8 cellular contexts compared by ENCODE assay signal in genomic region chr2:174326880-174327558, GRCh38. TPM values are rescaled to one million over a fixed set of nuclear protein-coding genes. Genes with fewer than 3 reads are reported as not detected.
DNase-seq lines count a peak whose midpoint lies in the region; ATAC-seq and TF ChIP-seq lines count a peak whose summit lies in the region.

No MANE protein-coding gene starts in this region.

- H3K36me3 ChIP-seq in CD8-positive, alpha-beta memory T cell (ENCODE audit: insufficient read depth, low read length), result no peaks in the 10 kb centered on the region
- H3K36me3 ChIP-seq in ectodermal cell (ENCODE audit: control insufficient read depth, insufficient read depth, low read length), result no peaks in the 10 kb centered on the region
- H3K36me3 ChIP-seq in uterus, result no peaks in the 10 kb centered on the region

- 3% methylated on average over 38 of the region's 38 CpGs for WGBS in ectodermal cell, 2 experiments

- intact Hi-C loops in uterus (cut with DNase I; ENCODE audit: low total_unique reads), result no loop called here

- H3K27ac Mint-ChIP-seq in CD8-positive, alpha-beta memory T cell, result peak overlapping the region in 3 of 8 donors; percentile 12 to 45 (median 35)
- no peak overlapping the region for H3K27ac Mint-ChIP-seq in nephron progenitor cell

- H3K4me3 ChIP-seq in CD8-positive, alpha-beta memory T cell (ENCODE audit: low read length), result peak overlapping the region; percentile 26
- H3K4me3 ChIP-seq in ectodermal cell (ENCODE audit: insufficient read depth, low read depth, low read length) (peak overlapping the region; percentile 29), uterus (peak overlapping the region in 1 of 2 donors; percentile 27)

- CTCF ChIA-PET in CD8-positive, alpha-beta memory T cell (lab: Charles Lee), result interaction anchor here (1.8 to 2.3 kb wide), 2 partner anchors 12 to 14 kb away, joined by 4 to 12 read pairs; no protein-coding TSS in a partner anchor

- POLR2A ChIA-PET in CD8-positive, alpha-beta memory T cell (lab: Charles Lee), result interaction anchor here (0.9 kb wide), 1 partner anchor 10 kb away, joined by 3 read pairs; no protein-coding TSS in a partner anchor

- peaks cover 21% of the 10 kb centered on the region for H3K4me1 ChIP-seq in CD8-positive, alpha-beta memory T cell (ENCODE audit: insufficient read depth, low read length)
- H3K4me1 ChIP-seq in ectodermal cell (ENCODE audit: control insufficient read depth, insufficient read depth, low read length), result peaks cover 15% of the 10 kb centered on the region
- H3K4me1 ChIP-seq in uterus, result peaks cover 0 to 12% of the 10 kb centered on the region in 2 donors

- no peak for TF ChIP-seq CTCF in nephron progenitor cell (IDR thresholded peaks at IDR 0.05)
- TF ChIP-seq CTCF in uterus (IDR thresholded peaks at IDR 0.05), result no peak

- peaks cover 76% of the 10 kb centered on the region for H3K27me3 ChIP-seq in CD8-positive, alpha-beta memory T cell (ENCODE audit: insufficient read depth, low read length, poor library complexity, severe bottlenecking)
- H3K27me3 ChIP-seq in ectodermal cell (ENCODE audit: control insufficient read depth, insufficient read depth, low read length, poor library complexity, severe bottlenecking) (peaks cover 75% of the 10 kb centered on the region), uterus (peaks cover 38 to 57% of the 10 kb centered on the region in 2 donors)

- peaks cover 25 to 39% (median 27%) of the 10 kb centered on the region in 3 donors for H3K4me1 Mint-ChIP-seq in CD8-positive, alpha-beta memory T cell
- peaks cover 61% of the 10 kb centered on the region for H3K4me1 Mint-ChIP-seq in nephron progenitor cell

- H3K4me3 Mint-ChIP-seq in CD8-positive, alpha-beta memory T cell, result peak overlapping the region; percentile 38 to 89 (median 79)
- H3K4me3 Mint-ChIP-seq in nephron progenitor cell, result peak overlapping the region; percentile 81

- H3K9me3 ChIP-seq in CD8-positive, alpha-beta memory T cell (ENCODE audit: low read length), result no peaks in the 10 kb centered on the region
- no peaks in the 10 kb centered on the region for H3K9me3 ChIP-seq in ectodermal cell (ENCODE audit: control insufficient read depth, low read length)
- H3K9me3 ChIP-seq in uterus, result no peaks in the 10 kb centered on the region

- TF ChIP-seq POLR2A in uterus (IDR thresholded peaks at IDR 0.05), result no peak

- no peak overlapping the region for H3K27ac ChIP-seq in CD8-positive, alpha-beta memory T cell (ENCODE audit: low read depth, low read length)
- no peak overlapping the region for H3K27ac ChIP-seq in ectodermal cell (ENCODE audit: insufficient read depth, low read depth, low read length, poor library complexity, severe bottlenecking)
- H3K27ac ChIP-seq in uterus, result no peak overlapping the region

- peaks cover 80 to 97% of the 10 kb centered on the region in 2 donors for H3K27me3 Mint-ChIP-seq in CD8-positive, alpha-beta memory T cell
- H3K27me3 Mint-ChIP-seq in nephron progenitor cell (ENCODE audit: low read depth, poor library complexity), result peaks cover 70% of the 10 kb centered on the region

- no peaks in the 10 kb centered on the region for H3K36me3 Mint-ChIP-seq in CD8-positive, alpha-beta memory T cell
- no peaks in the 10 kb centered on the region for H3K36me3 Mint-ChIP-seq in nephron progenitor cell (ENCODE audit: low read depth)

- H3K9me3 Mint-ChIP-seq in CD8-positive, alpha-beta memory T cell, result peaks cover 0 to 16% (median 5%) of the 10 kb centered on the region in 5 donors
- H3K9me3 Mint-ChIP-seq in nephron progenitor cell, result peaks cover 3% of the 10 kb centered on the region

- no peak for DNase-seq in CD8-positive, alpha-beta memory T cell
- peak; percentile 57 for DNase-seq in NCI-H2227 treated with DMSO at 0.1 percent for 48 hours (lab: John Stamatoyannopoulos, UW)
- DNase-seq in nephron progenitor cell, result peak; percentile 41
- DNase-seq in foreskin melanocyte, result no peak
- no peak for DNase-seq in uterus
- DNase-seq in effector CD8-positive, alpha-beta T cell (lab: John Stamatoyannopoulos, UW), result no peak

- no peak for ATAC-seq in GM21526 (IDR thresholded peaks at IDR 0.05; ENCODE audit: low FRiP score, unreplicated experiment)

RNA-seq across cellular contexts. Expression of gene SP9, which starts 7.7 kb away (rescaled TPM):
- total RNA-seq in CD8-positive, alpha-beta memory T cell, result not detected
- not detected for polyA plus RNA-seq in CD8-positive, alpha-beta memory T cell
- not detected for polyA plus RNA-seq in ectodermal cell (2013, experiment 1 of 4)
- polyA plus RNA-seq in ectodermal cell (2013, experiment 2 of 4), result 0.16 TPM
- polyA plus RNA-seq in ectodermal cell (2013, experiment 3 of 4), result 0.53 TPM
- polyA plus RNA-seq in ectodermal cell (2013, experiment 4 of 4), result 0.20 TPM
- not detected for total RNA-seq in uterus

Comparison
In these comparisons a context has a peak if more than half of its experiments do, and no peak if none do; other contexts are left out.
1. DNase-seq: peak in NCI-H2227 treated with DMSO at 0.1 percent for 48 hours (single experiment) and nephron progenitor cell (single experiment); none in CD8-positive, alpha-beta memory T cell (0 of 5), foreskin melanocyte (single experiment), uterus (0 of 2) and effector CD8-positive, alpha-beta T cell (single experiment).